Comparison of ENCODE assay signal across 7 cellular contexts in the genomic region with DNA sequence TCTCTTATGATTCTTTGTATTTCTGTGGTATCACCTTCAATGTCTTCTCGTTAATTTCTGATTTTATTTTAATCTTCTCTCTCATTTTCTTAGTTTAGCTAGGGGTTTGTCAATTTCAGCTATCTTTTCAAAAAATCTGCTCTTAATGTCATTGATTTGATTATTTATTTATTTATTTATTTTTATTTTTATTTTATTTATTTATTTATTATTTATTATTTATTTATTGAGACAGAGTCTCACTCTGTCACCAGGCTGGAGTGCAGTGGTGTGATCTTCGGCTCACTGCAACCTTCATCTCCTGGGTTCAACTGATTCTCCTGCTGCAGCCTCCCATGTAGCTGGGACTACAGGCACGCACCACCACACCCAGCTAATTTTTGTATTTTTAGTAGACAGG.
"Had no signal": no experiment of that assay in that cellular context is flagged by ENCODE, and none has a peak within 500 bp of the region (broad histone marks: within the 10 kb centered on the region; RNA-seq: fewer than 3 reads in every experiment).

No MANE protein-coding gene starts in this region.

- H3K27ac Mint-ChIP-seq: IgD-negative memory B cell had no signal

- H3K4me3 Mint-ChIP-seq: IgD-negative memory B cell had no signal

- H3K27me3 Mint-ChIP-seq: IgD-negative memory B cell had no signal

- FAIRE-seq: HTR-8/SVneo, K562 had no signal

- H3K4me3 ChIP-seq: K562 had no signal

- ATAC-seq: K562 had no signal

- H3K27ac ChIP-seq: HL-60 had no signal

- DNase-seq: IMR-90, KBM-7, KG1 had no signal
